ENCODE assay signal across 8 cellular contexts in genomic region chr11:61827573-61828378, GRCh38. TPM values are rescaled to one million over a fixed set of nuclear protein-coding genes. Genes with fewer than 3 reads are reported as not detected.
A peak's percentile ranks its signal among the peaks of the same experiment; 100 is the strongest.
DNase-seq lines count a peak whose midpoint lies in the region; ATAC-seq, FAIRE-seq and TF ChIP-seq lines count a peak whose summit lies in the region.

Gene FADS2, plus strand, starts transcription at chr11:61828300. Its CDS starts 91 bp downstream, at chr11:61828391.

- H3K36me3 ChIP-seq in brain microvascular endothelial cell (replicated peaks), result no peaks in the 10 kb centered on the region

- TF ChIP-seq CTCF in brain microvascular endothelial cell (IDR thresholded peaks at IDR 0.05; ENCODE audit: low read depth, low read length, missing control alignments), result peak; percentile 28

- intact Hi-C loops in sciatic nerve (cut with DNase I), result no loop called here

- peak within 1 kb of the TSS; percentile 58 for H3K27ac ChIP-seq in brain microvascular endothelial cell

- peak; percentile 99 for FAIRE-seq in GM12892 (lab: Jason Lieb, UNC)

- H3K4me3 ChIP-seq in brain microvascular endothelial cell (ENCODE audit: low read depth, low read length), result peak within 1 kb of the TSS; percentile 97
- peak within 1 kb of the TSS; percentile 90 for H3K4me3 ChIP-seq in iPS-11a (ENCODE audit: low read depth, low read length)

- in situ Hi-C loops in brain microvascular endothelial cell (cut with HindIII; ENCODE audit: low pct_ligation_motif_present, low sequenced_read_pairs), result no loop called here

- peak; percentile 92 for DNase-seq in GM12892 (ENCODE audit: insufficient read length)
- peak; percentile 87 to 93 for DNase-seq in NCI-H187 (lab: John Stamatoyannopoulos, UW)
- DNase-seq in T-helper 9 cell, result peak; percentile 81
- DNase-seq in brain microvascular endothelial cell, result peak; percentile 93
- DNase-seq in sciatic nerve (ENCODE audit: low spot score), result peak; percentile 96
- DNase-seq in NCI-H226, result no peak

- ATAC-seq in HG02840 (IDR thresholded peaks at IDR 0.05; ENCODE audit: low FRiP score, unreplicated experiment) (peak; percentile 60), sciatic nerve (peak; percentile 88)

- peak; percentile 67; the same call in 1 of the 2 replicates for TF ChIP-seq POLR2A in GM12892 (IDR thresholded peaks at IDR 0.05; ENCODE audit: low read depth, low read length)

- no peaks in the 10 kb centered on the region for H3K27me3 ChIP-seq in brain microvascular endothelial cell (replicated peaks)

RNA-seq across cellular contexts. Expression of gene FADS2, which starts in this region (rescaled TPM):
- polyA plus RNA-seq in GM12892 (2012; ENCODE audit: missing spikeins), result 82.0 TPM
- 140 TPM for total RNA-seq in sciatic nerve
